Comparison of ENCODE assay signal across 20 cellular contexts in the genomic region with DNA sequence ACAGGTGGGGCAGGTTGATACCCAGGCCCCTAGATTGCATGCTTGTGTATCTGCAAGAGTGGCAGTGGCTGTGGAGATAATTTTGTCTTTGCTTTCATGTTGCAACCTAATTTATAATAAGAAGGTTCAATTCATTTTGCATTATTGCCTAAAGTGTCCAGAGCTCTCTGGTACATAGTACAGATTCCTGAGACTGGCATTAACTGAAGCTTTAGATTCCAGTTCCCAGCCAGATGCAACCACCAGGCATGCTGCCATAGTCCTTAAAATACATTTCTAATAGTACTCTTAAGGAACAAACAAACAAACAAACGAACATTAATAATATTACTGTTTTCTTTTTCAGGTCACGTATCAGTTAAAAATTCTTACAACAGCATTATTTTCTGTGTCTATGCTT. TPM values are rescaled to one million over a fixed set of nuclear protein-coding genes. Genes with fewer than 3 reads are reported as not detected.
DNase-seq lines count a peak whose midpoint lies in the region; ATAC-seq and TF ChIP-seq lines count a peak whose summit lies in the region.
"Had no signal": no experiment of that assay in that cellular context is flagged by ENCODE, and none has a peak within 500 bp of the region (broad histone marks: within the 10 kb centered on the region; RNA-seq: fewer than 3 reads in every experiment).

No MANE protein-coding gene starts in this region.

- no peak overlapping the region for H3K9ac ChIP-seq in adipocyte (ENCODE audit: low read length)
- H3K9ac ChIP-seq: BLaER1 had no signal

- peak; percentile 39 for ATAC-seq in Right ventricle myocardium inferior
- ATAC-seq in GM21825 (IDR thresholded peaks at IDR 0.05; ENCODE audit: unreplicated experiment): no peak

- peaks cover 0 to 4% of the 10 kb centered on the region in 2 donors for H3K4me1 ChIP-seq in right atrium auricular region
- H3K4me1 ChIP-seq in HEK293 (ENCODE audit: control insufficient read depth, insufficient read depth, low read length): no peaks in the 10 kb centered on the region; the same call in 1 of the 2 replicates
- H3K4me1 ChIP-seq in adipocyte (ENCODE audit: control insufficient read depth, insufficient read depth, low read length): peaks cover 7% of the 10 kb centered on the region
- no peaks in the 10 kb centered on the region for H3K4me1 ChIP-seq in osteoblast (ENCODE audit: insufficient read depth, low read length)
- H3K4me1 ChIP-seq: BE2C, BLaER1 had no signal

- intact Hi-C loops in Right ventricle myocardium inferior (cut with DNase I): no loop called here

- H3K9me3 ChIP-seq in right atrium auricular region (peaks cover 0 to 6% of the 10 kb centered on the region in 2 donors), HEK293 (ENCODE audit: control insufficient read depth, insufficient read depth, low read depth, low read length) (no peaks in the 10 kb centered on the region), adipocyte (ENCODE audit: control insufficient read depth, low read length) (no peaks in the 10 kb centered on the region), osteoblast (ENCODE audit: low read depth, low read length) (no peaks in the 10 kb centered on the region)
- H3K9me3 ChIP-seq: BE2C had no signal

- H3K4me3 ChIP-seq in right atrium auricular region (no peak overlapping the region), HEK293 (ENCODE audit: low read depth, low read length) (no peak overlapping the region), adipocyte (ENCODE audit: low read length) (no peak overlapping the region), osteoblast (ENCODE audit: insufficient read depth, low read length) (no peak overlapping the region)
- H3K4me3 ChIP-seq: BLaER1 had no signal

- H3K27me3 ChIP-seq in right atrium auricular region (no peaks in the 10 kb centered on the region), adipocyte (replicated peaks; ENCODE audit: control insufficient read depth, insufficient read depth, low read length) (no peaks in the 10 kb centered on the region), osteoblast (ENCODE audit: insufficient read depth, low read length) (no peaks in the 10 kb centered on the region)
- H3K27me3 ChIP-seq: BE2C, BLaER1 had no signal

- H3K27ac ChIP-seq in right atrium auricular region (no peak overlapping the region), HEK293 (ENCODE audit: extremely low read depth, low read depth, low read length) (no peak overlapping the region), osteoblast (ENCODE audit: low read depth, low read length) (no peak overlapping the region)
- H3K27ac ChIP-seq: BLaER1 had no signal

- H3K79me2 ChIP-seq in osteoblast (ENCODE audit: insufficient read depth, low read length): peaks cover 30% of the 10 kb centered on the region

- H3K36me3 ChIP-seq in right atrium auricular region: peaks cover under 1% of the 10 kb centered on the region
- peaks cover 0 to 15% of the 10 kb centered on the region in 2 experiments for H3K36me3 ChIP-seq in HEK293 (ENCODE audit: control insufficient read depth in 2 of 2, insufficient read depth in 1 of 2, low read length in 2 of 2)
- H3K36me3 ChIP-seq in adipocyte (ENCODE audit: control insufficient read depth, insufficient read depth, low read length, severe bottlenecking): no peaks in the 10 kb centered on the region
- H3K36me3 ChIP-seq in osteoblast (ENCODE audit: insufficient read depth, low read length): no peaks in the 10 kb centered on the region
- H3K36me3 ChIP-seq: BE2C had no signal

- DNase-seq in Right ventricle myocardium inferior (ENCODE audit: missing footprints): no peak
- DNase-seq in right atrium auricular region (ENCODE audit: low spot score): no peak
- peak; percentile 5 for DNase-seq in adipocyte (ENCODE audit: low read depth)
- DNase-seq in osteoblast (ENCODE audit: insufficient read length, low spot score, missing footprints): peak; percentile 5
- no peak for DNase-seq in DMS114 treated with DMSO at 0.1 percent for 48 hours (lab: John Stamatoyannopoulos, UW; ENCODE audit: unreplicated experiment)
- DNase-seq in dedifferentiated amniotic fluid mesenchymal stem cell (ENCODE audit: extremely low spot score): no peak
- DNase-seq: 8988T; ACHN; BE2C; C1 segment of cervical spinal cord; CD4-positive, alpha-beta memory T cell; CD4-positive, CD25-positive, alpha-beta regulatory T cell; CD8-positive, alpha-beta memory T cell; COR-L47; DMS 273 treated with DMSO at 0.1 percent for 48 hours; DMS79 treated with DMSO at 0.1 percent for 48 hours; GF-D8 had no signal

- TF ChIP-seq CTCF in right atrium auricular region (IDR thresholded peaks at IDR 0.05): no peak
- no peak for TF ChIP-seq CTCF in HEK293 (tag by site-specific recombination; IDR thresholded peaks at IDR 0.05)
- TF ChIP-seq CTCF in osteoblast (IDR thresholded peaks at IDR 0.05; ENCODE audit: extremely low read depth, low read depth, low read length): no peak

- H4K20me1 ChIP-seq in osteoblast (ENCODE audit: insufficient read depth, low read length): peaks cover 6% of the 10 kb centered on the region

- H2AFZ ChIP-seq in osteoblast (ENCODE audit: low read length): no peak overlapping the region

- CTCF ChIA-PET in HEK293 (lab: Yijun Ruan, JAX): no interaction called here

- POLR2A ChIA-PET in HEK293 (lab: Yijun Ruan, JAX): no interaction called here

- no peak overlapping the region for H3K4me2 ChIP-seq in osteoblast (ENCODE audit: insufficient read depth, low read length)
- H3K4me2 ChIP-seq: BLaER1 had no signal

TF ChIP-seq in HEK293, 187 proteins besides CTCF, POLR2A, EP300 and RAD21:
- TF ChIP-seq ZNF501 (tag by site-specific recombination; IDR thresholded peaks at IDR 0.05) (no peak), ZNF843 (tag by site-specific recombination; IDR thresholded peaks at IDR 0.05) (no peak), ZNF211 (tag by site-specific recombination; IDR thresholded peaks at IDR 0.05; ENCODE audit: low read depth) (no peak), SP2 (tag by site-specific recombination; IDR thresholded peaks at IDR 0.05) (no peak), ZNF558 (tag by site-specific recombination; IDR thresholded peaks at IDR 0.05) (no peak), SCRT2 (tag by site-specific recombination; IDR thresholded peaks at IDR 0.05) (peak; percentile 7; the same call in 1 of the 2 replicates)
- TF ChIP-seq, protein P1, sequence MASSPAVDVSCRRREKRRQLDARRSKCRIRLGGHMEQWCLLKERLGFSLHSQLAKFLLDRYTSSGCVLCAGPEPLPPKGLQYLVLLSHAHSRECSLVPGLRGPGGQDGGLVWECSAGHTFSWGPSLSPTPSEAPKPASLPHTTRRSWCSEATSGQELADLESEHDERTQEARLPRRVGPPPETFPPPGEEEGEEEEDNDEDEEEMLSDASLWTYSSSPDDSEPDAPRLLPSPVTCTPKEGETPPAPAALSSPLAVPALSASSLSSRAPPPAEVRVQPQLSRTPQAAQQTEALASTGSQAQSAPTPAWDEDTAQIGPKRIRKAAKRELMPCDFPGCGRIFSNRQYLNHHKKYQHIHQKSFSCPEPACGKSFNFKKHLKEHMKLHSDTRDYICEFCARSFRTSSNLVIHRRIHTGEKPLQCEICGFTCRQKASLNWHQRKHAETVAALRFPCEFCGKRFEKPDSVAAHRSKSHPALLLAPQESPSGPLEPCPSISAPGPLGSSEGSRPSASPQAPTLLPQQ (tag by site-specific recombination; IDR thresholded peaks at IDR 0.05): no peak
- TF ChIP-seq, protein P2, sequence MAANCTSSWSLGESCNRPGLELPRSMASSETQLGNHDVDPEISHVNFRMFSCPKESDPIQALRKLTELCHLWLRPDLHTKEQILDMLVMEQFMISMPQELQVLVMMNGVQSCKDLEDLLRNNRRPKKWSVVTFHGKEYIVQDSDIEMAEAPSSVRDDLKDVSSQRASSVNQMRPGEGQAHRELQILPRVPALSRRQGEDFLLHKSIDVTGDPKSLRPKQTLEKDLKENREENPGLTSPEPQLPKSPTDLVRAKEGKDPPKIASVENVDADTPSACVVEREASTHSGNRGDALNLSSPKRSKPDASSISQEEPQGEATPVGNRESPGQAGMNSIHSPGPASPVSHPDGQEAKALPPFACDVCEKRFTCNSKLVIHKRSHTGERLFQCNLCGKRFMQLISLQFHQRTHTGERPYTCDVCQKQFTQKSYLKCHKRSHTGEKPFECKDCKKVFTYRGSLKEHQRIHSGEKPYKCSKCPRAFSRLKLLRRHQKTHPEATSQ (tag by site-specific recombination; IDR thresholded peaks at IDR 0.05): no peak
- TF ChIP-seq, protein P3, sequence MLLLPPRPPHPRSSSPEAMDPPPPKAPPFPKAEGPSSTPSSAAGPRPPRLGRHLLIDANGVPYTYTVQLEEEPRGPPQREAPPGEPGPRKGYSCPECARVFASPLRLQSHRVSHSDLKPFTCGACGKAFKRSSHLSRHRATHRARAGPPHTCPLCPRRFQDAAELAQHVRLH (tag by site-specific recombination; IDR thresholded peaks at IDR 0.05): no peak

RNA-seq across cellular contexts. Expression of a gene that starts 36.9 kb away (rescaled TPM):
- total RNA-seq in Right ventricle myocardium inferior (9.5 TPM), right atrium auricular region (1 to 10 TPM; 6.6 to 8.7 TPM), osteoblast (24.6 and 28.3 TPM in 2 replicates)

Comparison
In these comparisons a context has a peak if more than half of its experiments do, and no peak if none do; other contexts are left out.
1. DNase-seq: peak in adipocyte (single experiment) and osteoblast (single experiment); none in Right ventricle myocardium inferior (single experiment), right atrium auricular region (single experiment), DMS114 treated with DMSO at 0.1 percent for 48 hours (single experiment) and dedifferentiated amniotic fluid mesenchymal stem cell (single experiment).